1 cellular context compared by ENCODE assay signal in genomic region chr5:88770290-88771257, GRCh38.
TF ChIP-seq lines count a peak whose summit lies in the region.

No MANE protein-coding gene starts in this region.

TF ChIP-seq in SK-N-SH treated with all-trans-retinoic acid at 6 μM for 48 hours, 23 proteins besides CTCF, POLR2A, EP300 and RAD21 (continued from another document):
- no peak for TF ChIP-seq PATZ1 (CRISPR knock-in tag; IDR thresholded peaks at IDR 0.05; ENCODE audit: borderline replicate concordance)
- no peak for TF ChIP-seq ISL1 (CRISPR knock-in tag; IDR thresholded peaks at IDR 0.05)
